In genomic region chr19:6516659-6517291, GRCh38 we compare ENCODE assay signal across 1 cellular context.
TF ChIP-seq lines count a peak whose summit lies in the region.

No MANE protein-coding gene starts in this region.

TF ChIP-seq in HepG2, 621 proteins besides CTCF, POLR2A, EP300 and RAD21 (continued from another document and continues in another):
- TF ChIP-seq TRAFD1 (CRISPR knock-in tag; IDR thresholded peaks at IDR 0.05; ENCODE audit: borderline replicate concordance) (no peak), ELF1 (CRISPR knock-in tag; IDR thresholded peaks at IDR 0.05) (peak; percentile 60), PAWR (CRISPR knock-in tag; IDR thresholded peaks at IDR 0.05; ENCODE audit: borderline replicate concordance) (no peak), XRCC5 (optimal IDR thresholded peaks at IDR 0.05; ENCODE audit: low read length) (peak; percentile 86), PITX1 (CRISPR knock-in tag; IDR thresholded peaks at IDR 0.05) (peak; percentile 80), ETV5 (CRISPR knock-in tag; IDR thresholded peaks at IDR 0.05; ENCODE audit: borderline replicate concordance) (peak; percentile 75; the same call in 1 of the 2 replicates), ZKSCAN8 (CRISPR knock-in tag; IDR thresholded peaks at IDR 0.05; ENCODE audit: borderline replicate concordance) (peak; percentile 40; the same call in 1 of the 2 replicates), FOSL2 (CRISPR knock-in tag; IDR thresholded peaks at IDR 0.05) (peak; percentile 37; the same call in 1 of the 2 replicates), ASH2L (IDR thresholded peaks at IDR 0.05; ENCODE audit: insufficient read length, low read depth, low read length) (no peak), ZNF224 (CRISPR knock-in tag; IDR thresholded peaks at IDR 0.05) (no peak), ZNF510 (CRISPR knock-in tag; IDR thresholded peaks at IDR 0.05; ENCODE audit: low read depth) (no peak), ZNF18 (CRISPR knock-in tag; IDR thresholded peaks at IDR 0.05; ENCODE audit: insufficient replicate concordance) (no peak), NFKB2 (CRISPR knock-in tag; IDR thresholded peaks at IDR 0.05; ENCODE audit: borderline replicate concordance) (peak; percentile 76; the same call in 1 of the 2 replicates), ATF6 (CRISPR knock-in tag; conservative IDR thresholded peaks at IDR 0.05) (no peak), KLF13 (CRISPR knock-in tag; IDR thresholded peaks at IDR 0.05) (no peak), PCBP2 (optimal IDR thresholded peaks at IDR 0.05; ENCODE audit: low read depth, low read length, poor library complexity, severe bottlenecking) (no peak), ZNF431 (CRISPR knock-in tag; IDR thresholded peaks at IDR 0.05; ENCODE audit: borderline replicate concordance, low read depth) (0 out of 2 replicates have a peak, but pooled peaks have one; percentile 26), PTBP1 (IDR thresholded peaks at IDR 0.05; ENCODE audit: low read depth, low read length, poor library complexity, severe bottlenecking) (no peak), ZNF775 (CRISPR knock-in tag; IDR thresholded peaks at IDR 0.05; ENCODE audit: borderline replicate concordance) (no peak), HOXA7 (CRISPR knock-in tag; IDR thresholded peaks at IDR 0.05) (no peak), NR2F2 (IDR thresholded peaks at IDR 0.05; ENCODE audit: borderline replicate concordance, low read depth) (no peak), SRSF4 (IDR thresholded peaks at IDR 0.05; ENCODE audit: low read depth, low read length, poor library complexity, severe bottlenecking) (no peak), ZNF543 (CRISPR knock-in tag; IDR thresholded peaks at IDR 0.05) (no peak), ZMYM2 (CRISPR knock-in tag; IDR thresholded peaks at IDR 0.05) (0 out of 2 replicates have a peak, but pooled peaks have one; percentile 28), NCOA1 (CRISPR knock-in tag; IDR thresholded peaks at IDR 0.05) (no peak), FOSL1 (CRISPR knock-in tag; IDR thresholded peaks at IDR 0.05; ENCODE audit: borderline replicate concordance) (no peak), ATAD3A (CRISPR knock-in tag; IDR thresholded peaks at IDR 0.05) (no peak), ZNF724P (CRISPR knock-in tag; IDR thresholded peaks at IDR 0.05; ENCODE audit: borderline replicate concordance) (no peak), GTF2F1 (IDR thresholded peaks at IDR 0.05; ENCODE audit: low read length) (no peak), ZNF160 (CRISPR knock-in tag; IDR thresholded peaks at IDR 0.05) (no peak), SNAPC4 (CRISPR knock-in tag; IDR thresholded peaks at IDR 0.05) (no peak), ZNF350 (CRISPR knock-in tag; IDR thresholded peaks at IDR 0.05; ENCODE audit: borderline replicate concordance, low read depth) (peak; percentile 54), KLF6 (CRISPR knock-in tag; IDR thresholded peaks at IDR 0.05) (0 out of 2 replicates have a peak, but pooled peaks have one; percentile 51), KLF16 (CRISPR knock-in tag; IDR thresholded peaks at IDR 0.05) (peak in 1 of 2 experiments; percentile 30; a peak in 1 of 4 replicates), ZFX (CRISPR knock-in tag; IDR thresholded peaks at IDR 0.05; ENCODE audit: low read depth) (peak; percentile 42; the same call in 1 of the 2 replicates), HES4 (CRISPR knock-in tag; IDR thresholded peaks at IDR 0.05; ENCODE audit: borderline replicate concordance) (no peak), ATF7 (IDR thresholded peaks at IDR 0.05) (no peak), ATF7 (CRISPR knock-in tag; IDR thresholded peaks at IDR 0.05) (no peak), TOE1 (CRISPR knock-in tag; IDR thresholded peaks at IDR 0.05) (no peak), JARID2 (CRISPR knock-in tag; IDR thresholded peaks at IDR 0.05; ENCODE audit: insufficient replicate concordance) (no peak), HNRNPUL1 (IDR thresholded peaks at IDR 0.05; ENCODE audit: low read depth, low read length) (no peak)
- TF ChIP-seq, protein P1, sequence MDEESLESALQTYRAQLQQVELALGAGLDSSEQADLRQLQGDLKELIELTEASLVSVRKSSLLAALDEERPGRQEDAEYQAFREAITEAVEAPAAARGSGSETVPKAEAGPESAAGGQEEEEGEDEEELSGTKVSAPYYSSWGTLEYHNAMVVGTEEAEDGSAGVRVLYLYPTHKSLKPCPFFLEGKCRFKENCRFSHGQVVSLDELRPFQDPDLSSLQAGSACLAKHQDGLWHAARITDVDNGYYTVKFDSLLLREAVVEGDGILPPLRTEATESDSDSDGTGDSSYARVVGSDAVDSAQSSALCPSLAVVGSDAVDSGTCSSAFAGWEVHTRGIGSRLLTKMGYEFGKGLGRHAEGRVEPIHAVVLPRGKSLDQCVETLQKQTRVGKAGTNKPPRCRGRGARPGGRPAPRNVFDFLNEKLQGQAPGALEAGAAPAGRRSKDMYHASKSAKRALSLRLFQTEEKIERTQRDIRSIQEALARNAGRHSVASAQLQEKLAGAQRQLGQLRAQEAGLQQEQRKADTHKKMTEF (CRISPR knock-in tag; IDR thresholded peaks at IDR 0.05): peak; percentile 45; the same call in 1 of the 2 replicates
- TF ChIP-seq, protein P2, sequence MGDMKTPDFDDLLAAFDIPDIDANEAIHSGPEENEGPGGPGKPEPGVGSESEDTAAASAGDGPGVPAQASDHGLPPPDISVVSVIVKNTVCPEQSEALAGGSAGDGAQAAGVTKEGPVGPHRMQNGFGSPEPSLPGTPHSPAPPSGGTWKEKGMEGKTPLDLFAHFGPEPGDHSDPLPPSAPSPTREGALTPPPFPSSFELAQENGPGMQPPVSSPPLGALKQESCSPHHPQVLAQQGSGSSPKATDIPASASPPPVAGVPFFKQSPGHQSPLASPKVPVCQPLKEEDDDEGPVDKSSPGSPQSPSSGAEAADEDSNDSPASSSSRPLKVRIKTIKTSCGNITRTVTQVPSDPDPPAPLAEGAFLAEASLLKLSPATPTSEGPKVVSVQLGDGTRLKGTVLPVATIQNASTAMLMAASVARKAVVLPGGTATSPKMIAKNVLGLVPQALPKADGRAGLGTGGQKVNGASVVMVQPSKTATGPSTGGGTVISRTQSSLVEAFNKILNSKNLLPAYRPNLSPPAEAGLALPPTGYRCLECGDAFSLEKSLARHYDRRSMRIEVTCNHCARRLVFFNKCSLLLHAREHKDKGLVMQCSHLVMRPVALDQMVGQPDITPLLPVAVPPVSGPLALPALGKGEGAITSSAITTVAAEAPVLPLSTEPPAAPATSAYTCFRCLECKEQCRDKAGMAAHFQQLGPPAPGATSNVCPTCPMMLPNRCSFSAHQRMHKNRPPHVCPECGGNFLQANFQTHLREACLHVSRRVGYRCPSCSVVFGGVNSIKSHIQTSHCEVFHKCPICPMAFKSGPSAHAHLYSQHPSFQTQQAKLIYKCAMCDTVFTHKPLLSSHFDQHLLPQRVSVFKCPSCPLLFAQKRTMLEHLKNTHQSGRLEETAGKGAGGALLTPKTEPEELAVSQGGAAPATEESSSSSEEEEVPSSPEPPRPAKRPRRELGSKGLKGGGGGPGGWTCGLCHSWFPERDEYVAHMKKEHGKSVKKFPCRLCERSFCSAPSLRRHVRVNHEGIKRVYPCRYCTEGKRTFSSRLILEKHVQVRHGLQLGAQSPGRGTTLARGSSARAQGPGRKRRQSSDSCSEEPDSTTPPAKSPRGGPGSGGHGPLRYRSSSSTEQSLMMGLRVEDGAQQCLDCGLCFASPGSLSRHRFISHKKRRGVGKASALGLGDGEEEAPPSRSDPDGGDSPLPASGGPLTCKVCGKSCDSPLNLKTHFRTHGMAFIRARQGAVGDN (CRISPR knock-in tag; IDR thresholded peaks at IDR 0.05): peak; percentile 78
- TF ChIP-seq, protein P3, sequence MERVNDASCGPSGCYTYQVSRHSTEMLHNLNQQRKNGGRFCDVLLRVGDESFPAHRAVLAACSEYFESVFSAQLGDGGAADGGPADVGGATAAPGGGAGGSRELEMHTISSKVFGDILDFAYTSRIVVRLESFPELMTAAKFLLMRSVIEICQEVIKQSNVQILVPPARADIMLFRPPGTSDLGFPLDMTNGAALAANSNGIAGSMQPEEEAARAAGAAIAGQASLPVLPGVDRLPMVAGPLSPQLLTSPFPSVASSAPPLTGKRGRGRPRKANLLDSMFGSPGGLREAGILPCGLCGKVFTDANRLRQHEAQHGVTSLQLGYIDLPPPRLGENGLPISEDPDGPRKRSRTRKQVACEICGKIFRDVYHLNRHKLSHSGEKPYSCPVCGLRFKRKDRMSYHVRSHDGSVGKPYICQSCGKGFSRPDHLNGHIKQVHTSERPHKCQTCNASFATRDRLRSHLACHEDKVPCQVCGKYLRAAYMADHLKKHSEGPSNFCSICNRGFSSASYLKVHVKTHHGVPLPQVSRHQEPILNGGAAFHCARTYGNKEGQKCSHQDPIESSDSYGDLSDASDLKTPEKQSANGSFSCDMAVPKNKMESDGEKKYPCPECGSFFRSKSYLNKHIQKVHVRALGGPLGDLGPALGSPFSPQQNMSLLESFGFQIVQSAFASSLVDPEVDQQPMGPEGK (CRISPR knock-in tag; IDR thresholded peaks at IDR 0.05): peak; percentile 84
- TF ChIP-seq, protein P4, sequence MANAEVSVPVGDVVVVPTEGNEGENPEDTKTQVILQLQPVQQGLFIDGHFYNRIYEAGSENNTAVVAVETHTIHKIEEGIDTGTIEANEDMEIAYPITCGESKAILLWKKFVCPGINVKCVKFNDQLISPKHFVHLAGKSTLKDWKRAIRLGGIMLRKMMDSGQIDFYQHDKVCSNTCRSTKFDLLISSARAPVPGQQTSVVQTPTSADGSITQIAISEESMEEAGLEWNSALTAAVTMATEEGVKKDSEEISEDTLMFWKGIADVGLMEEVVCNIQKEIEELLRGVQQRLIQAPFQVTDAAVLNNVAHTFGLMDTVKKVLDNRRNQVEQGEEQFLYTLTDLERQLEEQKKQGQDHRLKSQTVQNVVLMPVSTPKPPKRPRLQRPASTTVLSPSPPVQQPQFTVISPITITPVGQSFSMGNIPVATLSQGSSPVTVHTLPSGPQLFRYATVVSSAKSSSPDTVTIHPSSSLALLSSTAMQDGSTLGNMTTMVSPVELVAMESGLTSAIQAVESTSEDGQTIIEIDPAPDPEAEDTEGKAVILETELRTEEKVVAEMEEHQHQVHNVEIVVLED (CRISPR knock-in tag; IDR thresholded peaks at IDR 0.05; ENCODE audit: borderline replicate concordance): peak; percentile 9; the same call in 1 of the 2 replicates
